8 cellular contexts compared by ENCODE assay signal in the genomic region with DNA sequence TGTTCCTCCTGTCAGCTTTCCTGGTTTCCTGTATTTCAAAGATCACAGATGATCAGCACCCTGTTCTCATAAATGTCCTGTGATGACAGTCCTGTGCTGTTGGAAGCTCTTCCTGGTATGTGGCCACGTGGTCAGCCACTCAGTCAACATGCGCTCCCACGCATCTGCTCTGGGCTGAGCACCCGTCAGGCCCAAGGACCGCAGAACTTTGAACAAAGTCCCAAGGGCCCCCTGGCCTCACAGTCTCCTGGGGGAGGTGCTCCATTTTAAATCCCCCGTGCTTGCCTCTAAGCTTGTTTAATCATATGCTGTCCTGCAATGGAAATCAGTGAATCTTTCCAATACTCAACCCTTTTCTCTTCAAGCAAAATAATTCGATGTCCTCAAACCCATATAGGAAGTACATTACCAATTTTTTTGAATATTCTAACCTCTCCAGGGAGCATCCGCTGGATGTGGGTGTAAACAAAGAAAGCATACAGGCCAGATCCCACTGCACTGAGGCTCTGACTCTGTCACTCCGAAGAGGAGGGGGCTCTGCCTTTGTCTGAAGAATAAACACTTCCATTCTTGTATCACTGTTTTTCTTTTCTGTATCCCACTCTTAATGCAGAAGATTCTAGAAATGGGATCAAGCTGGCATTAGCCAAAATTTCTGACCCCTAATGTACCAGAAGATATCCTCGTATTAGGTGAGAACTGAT.
DNase-seq lines count a peak whose midpoint lies in the region; ATAC-seq and TF ChIP-seq lines count a peak whose summit lies in the region.

No MANE protein-coding gene starts in this region.

- peak overlapping the region in 7 of 11 experiments; percentile 3 to 59 (median 53); a peak in 10 of 22 replicates for H3K9ac ChIP-seq in BLaER1 treated with 17β-estradiol and CSF1 and Interleukin-3, amounts not matched to agents 10 nM and 100 nM

- no peaks in the 10 kb centered on the region for H3K27me3 ChIP-seq in BLaER1 treated with 17β-estradiol and CSF1 and Interleukin-3, amounts not matched to agents 10 nM and 100 nM
- H3K27me3 ChIP-seq in heart left ventricle (no peaks in the 10 kb centered on the region), foreskin keratinocyte (no peaks in the 10 kb centered on the region)

- no peaks in the 10 kb centered on the region for H3K9me3 Mint-ChIP-seq in T-helper 2 cell treated with Interferon-gamma antibody and Interleukin-4, amounts not matched to agents 5 μg/mL and 100 μg/mL, for 36 hours

- H3K36me3 Mint-ChIP-seq in T-helper 2 cell treated with Interferon-gamma antibody and Interleukin-4, amounts not matched to agents 5 μg/mL and 100 μg/mL, for 36 hours (ENCODE audit: low read depth), result peaks cover 2% of the 10 kb centered on the region

- no peak overlapping the region for H3K27ac Mint-ChIP-seq in T-helper 2 cell treated with Interferon-gamma antibody and Interleukin-4, amounts not matched to agents 5 μg/mL and 100 μg/mL, for 36 hours

- peak overlapping the region in 5 of 10 experiments; percentile 4 to 46 (median 13); a peak in 3 of 20 replicates for H3K4me3 ChIP-seq in BLaER1 treated with 17β-estradiol and CSF1 and Interleukin-3, amounts not matched to agents 10 nM and 100 nM
- no peak overlapping the region for H3K4me3 ChIP-seq in heart left ventricle

- no peak overlapping the region for H3K4me3 Mint-ChIP-seq in T-helper 2 cell treated with Interferon-gamma antibody and Interleukin-4, amounts not matched to agents 5 μg/mL and 100 μg/mL, for 36 hours

- ATAC-seq in GM21390 (IDR thresholded peaks at IDR 0.05; ENCODE audit: unreplicated experiment) (peak; percentile 61), HG03378 (IDR thresholded peaks at IDR 0.05; ENCODE audit: unreplicated experiment) (peak; percentile 77), heart left ventricle (peak; percentile 58 to 89 (median 71)), foreskin keratinocyte (no peak)

- no peak for TF ChIP-seq POLR2A in heart left ventricle (IDR thresholded peaks at IDR 0.05)

- WGBS in heart left ventricle, 4 donors, result 45 to 67% (median 59%) methylated on average over 10 of the region's 10 CpGs

- no peaks in the 10 kb centered on the region for H3K27me3 Mint-ChIP-seq in T-helper 2 cell treated with Interferon-gamma antibody and Interleukin-4, amounts not matched to agents 5 μg/mL and 100 μg/mL, for 36 hours (ENCODE audit: low read depth)

- H3K36me3 ChIP-seq in BLaER1 treated with 17β-estradiol and CSF1 and Interleukin-3, amounts not matched to agents 10 nM and 100 nM, result peaks cover 9 to 50% (median 20%) of the 10 kb centered on the region in 11 experiments; a peak in 19 of 22 replicates
- H3K36me3 ChIP-seq in heart left ventricle, result peaks cover 0 to 43% (median 28%) of the 10 kb centered on the region in 9 donors

- no peaks in the 10 kb centered on the region for H4K20me1 ChIP-seq in BLaER1 treated with 17β-estradiol and CSF1 and Interleukin-3, amounts not matched to agents 10 nM and 100 nM

- H3K4me1 ChIP-seq in BLaER1 treated with 17β-estradiol and CSF1 and Interleukin-3, amounts not matched to agents 10 nM and 100 nM, result peaks cover 43 to 50% (median 44%) of the 10 kb centered on the region in 10 experiments
- H3K4me1 ChIP-seq in heart left ventricle, result peaks cover 0 to 14% (median 0%) of the 10 kb centered on the region in 12 donors
- peaks cover 5% of the 10 kb centered on the region for H3K4me1 ChIP-seq in foreskin keratinocyte

- H3K27ac ChIP-seq in BLaER1 treated with 17β-estradiol and CSF1 and Interleukin-3, amounts not matched to agents 10 nM and 100 nM, result peak overlapping the region in 10 of 11 experiments; percentile 24 to 71 (median 62); a peak in 20 of 22 replicates
- H3K27ac ChIP-seq in heart left ventricle (peak overlapping the region in 1 of 12 donors; percentile 16), foreskin keratinocyte (no peak overlapping the region)

- peak overlapping the region; percentile 78 to 97 (median 92) for H3K4me2 ChIP-seq in BLaER1 treated with 17β-estradiol and CSF1 and Interleukin-3, amounts not matched to agents 10 nM and 100 nM

- intact Hi-C loops in heart left ventricle (cut with DNase I), result no loop called here

- peaks cover 10% of the 10 kb centered on the region for H3K4me1 Mint-ChIP-seq in T-helper 2 cell treated with Interferon-gamma antibody and Interleukin-4, amounts not matched to agents 5 μg/mL and 100 μg/mL, for 36 hours (ENCODE audit: low read depth)

- TF ChIP-seq CTCF in heart left ventricle (IDR thresholded peaks at IDR 0.05), result no peak
- TF ChIP-seq CTCF in foreskin keratinocyte (conservative IDR thresholded peaks at IDR 0.05), result no peak

- H3K9me3 ChIP-seq in BLaER1 treated with 17β-estradiol and CSF1 and Interleukin-3, amounts not matched to agents 10 nM and 100 nM (replicated peaks in 1 of 11), result no peaks in the 10 kb centered on the region
- no peaks in the 10 kb centered on the region for H3K9me3 ChIP-seq in heart left ventricle

- DNase-seq in heart left ventricle, result peak in 3 of 5 donors; percentile 57 to 69 (median 57)
- no peak for DNase-seq in foreskin keratinocyte
- DNase-seq in activated CD8-positive, alpha-beta memory T cell treated with anti-CD3 and anti-CD28 coated beads, Interleukin-2, amount 50 U/mL, for 48 hours, result no peak
- no peak for DNase-seq in T-helper 2 cell treated with Interferon-gamma antibody and Interleukin-4, amounts not matched to agents 5 μg/mL and 100 μg/mL, for 36 hours (ENCODE audit: low spot score)
- DNase-seq in DMS153 treated with DMSO at 0.1 percent for 48 hours (lab: John Stamatoyannopoulos, UW; ENCODE audit: unreplicated experiment), result no peak

Comparison
In these comparisons a context has a peak if more than half of its experiments do, and no peak if none do; other contexts are left out.
1. DNase-seq: peak in heart left ventricle (3 of 5); none in foreskin keratinocyte (0 of 2), activated CD8-positive, alpha-beta memory T cell treated with anti-CD3 and anti-CD28 coated beads, Interleukin-2, amount 50 U/mL, for 48 hours (single experiment), T-helper 2 cell treated with Interferon-gamma antibody and Interleukin-4, amounts not matched to agents 5 μg/mL and 100 μg/mL, for 36 hours (single experiment) and DMS153 treated with DMSO at 0.1 percent for 48 hours (single experiment).